Comparison of ENCODE assay signal across 1 cellular context in genomic region chr19:3224346-3225325, GRCh38.
TF ChIP-seq lines count a peak whose summit lies in the region.

TSS of gene CELF5 (plus strand) at chr19:3224661. CDS start at chr19:3224740, 79 bp downstream.

TF ChIP-seq in H1, 55 proteins besides CTCF, POLR2A, EP300 and RAD21 (continued from another document):
- TF ChIP-seq NANOG (IDR thresholded peaks at IDR 0.05; ENCODE audit: insufficient read depth, low read depth, low read length, poor library complexity, severe bottlenecking) (no peak), RBBP5 (IDR thresholded peaks at IDR 0.05; ENCODE audit: borderline replicate concordance, low read depth, low read length) (0 out of 2 replicates have a peak, but pooled peaks have one; percentile 52), TAF1 (IDR thresholded peaks at IDR 0.05; ENCODE audit: low read depth, low read length) (no peak), CBX5 (IDR thresholded peaks at IDR 0.05; ENCODE audit: low read depth, low read length) (no peak), YY1 (IDR thresholded peaks at IDR 0.05; ENCODE audit: low read depth, low read length) (no peak), RXRA (IDR thresholded peaks at IDR 0.05; ENCODE audit: insufficient read depth, low read depth, low read length) (no peak)
- TF ChIP-seq, protein P1, sequence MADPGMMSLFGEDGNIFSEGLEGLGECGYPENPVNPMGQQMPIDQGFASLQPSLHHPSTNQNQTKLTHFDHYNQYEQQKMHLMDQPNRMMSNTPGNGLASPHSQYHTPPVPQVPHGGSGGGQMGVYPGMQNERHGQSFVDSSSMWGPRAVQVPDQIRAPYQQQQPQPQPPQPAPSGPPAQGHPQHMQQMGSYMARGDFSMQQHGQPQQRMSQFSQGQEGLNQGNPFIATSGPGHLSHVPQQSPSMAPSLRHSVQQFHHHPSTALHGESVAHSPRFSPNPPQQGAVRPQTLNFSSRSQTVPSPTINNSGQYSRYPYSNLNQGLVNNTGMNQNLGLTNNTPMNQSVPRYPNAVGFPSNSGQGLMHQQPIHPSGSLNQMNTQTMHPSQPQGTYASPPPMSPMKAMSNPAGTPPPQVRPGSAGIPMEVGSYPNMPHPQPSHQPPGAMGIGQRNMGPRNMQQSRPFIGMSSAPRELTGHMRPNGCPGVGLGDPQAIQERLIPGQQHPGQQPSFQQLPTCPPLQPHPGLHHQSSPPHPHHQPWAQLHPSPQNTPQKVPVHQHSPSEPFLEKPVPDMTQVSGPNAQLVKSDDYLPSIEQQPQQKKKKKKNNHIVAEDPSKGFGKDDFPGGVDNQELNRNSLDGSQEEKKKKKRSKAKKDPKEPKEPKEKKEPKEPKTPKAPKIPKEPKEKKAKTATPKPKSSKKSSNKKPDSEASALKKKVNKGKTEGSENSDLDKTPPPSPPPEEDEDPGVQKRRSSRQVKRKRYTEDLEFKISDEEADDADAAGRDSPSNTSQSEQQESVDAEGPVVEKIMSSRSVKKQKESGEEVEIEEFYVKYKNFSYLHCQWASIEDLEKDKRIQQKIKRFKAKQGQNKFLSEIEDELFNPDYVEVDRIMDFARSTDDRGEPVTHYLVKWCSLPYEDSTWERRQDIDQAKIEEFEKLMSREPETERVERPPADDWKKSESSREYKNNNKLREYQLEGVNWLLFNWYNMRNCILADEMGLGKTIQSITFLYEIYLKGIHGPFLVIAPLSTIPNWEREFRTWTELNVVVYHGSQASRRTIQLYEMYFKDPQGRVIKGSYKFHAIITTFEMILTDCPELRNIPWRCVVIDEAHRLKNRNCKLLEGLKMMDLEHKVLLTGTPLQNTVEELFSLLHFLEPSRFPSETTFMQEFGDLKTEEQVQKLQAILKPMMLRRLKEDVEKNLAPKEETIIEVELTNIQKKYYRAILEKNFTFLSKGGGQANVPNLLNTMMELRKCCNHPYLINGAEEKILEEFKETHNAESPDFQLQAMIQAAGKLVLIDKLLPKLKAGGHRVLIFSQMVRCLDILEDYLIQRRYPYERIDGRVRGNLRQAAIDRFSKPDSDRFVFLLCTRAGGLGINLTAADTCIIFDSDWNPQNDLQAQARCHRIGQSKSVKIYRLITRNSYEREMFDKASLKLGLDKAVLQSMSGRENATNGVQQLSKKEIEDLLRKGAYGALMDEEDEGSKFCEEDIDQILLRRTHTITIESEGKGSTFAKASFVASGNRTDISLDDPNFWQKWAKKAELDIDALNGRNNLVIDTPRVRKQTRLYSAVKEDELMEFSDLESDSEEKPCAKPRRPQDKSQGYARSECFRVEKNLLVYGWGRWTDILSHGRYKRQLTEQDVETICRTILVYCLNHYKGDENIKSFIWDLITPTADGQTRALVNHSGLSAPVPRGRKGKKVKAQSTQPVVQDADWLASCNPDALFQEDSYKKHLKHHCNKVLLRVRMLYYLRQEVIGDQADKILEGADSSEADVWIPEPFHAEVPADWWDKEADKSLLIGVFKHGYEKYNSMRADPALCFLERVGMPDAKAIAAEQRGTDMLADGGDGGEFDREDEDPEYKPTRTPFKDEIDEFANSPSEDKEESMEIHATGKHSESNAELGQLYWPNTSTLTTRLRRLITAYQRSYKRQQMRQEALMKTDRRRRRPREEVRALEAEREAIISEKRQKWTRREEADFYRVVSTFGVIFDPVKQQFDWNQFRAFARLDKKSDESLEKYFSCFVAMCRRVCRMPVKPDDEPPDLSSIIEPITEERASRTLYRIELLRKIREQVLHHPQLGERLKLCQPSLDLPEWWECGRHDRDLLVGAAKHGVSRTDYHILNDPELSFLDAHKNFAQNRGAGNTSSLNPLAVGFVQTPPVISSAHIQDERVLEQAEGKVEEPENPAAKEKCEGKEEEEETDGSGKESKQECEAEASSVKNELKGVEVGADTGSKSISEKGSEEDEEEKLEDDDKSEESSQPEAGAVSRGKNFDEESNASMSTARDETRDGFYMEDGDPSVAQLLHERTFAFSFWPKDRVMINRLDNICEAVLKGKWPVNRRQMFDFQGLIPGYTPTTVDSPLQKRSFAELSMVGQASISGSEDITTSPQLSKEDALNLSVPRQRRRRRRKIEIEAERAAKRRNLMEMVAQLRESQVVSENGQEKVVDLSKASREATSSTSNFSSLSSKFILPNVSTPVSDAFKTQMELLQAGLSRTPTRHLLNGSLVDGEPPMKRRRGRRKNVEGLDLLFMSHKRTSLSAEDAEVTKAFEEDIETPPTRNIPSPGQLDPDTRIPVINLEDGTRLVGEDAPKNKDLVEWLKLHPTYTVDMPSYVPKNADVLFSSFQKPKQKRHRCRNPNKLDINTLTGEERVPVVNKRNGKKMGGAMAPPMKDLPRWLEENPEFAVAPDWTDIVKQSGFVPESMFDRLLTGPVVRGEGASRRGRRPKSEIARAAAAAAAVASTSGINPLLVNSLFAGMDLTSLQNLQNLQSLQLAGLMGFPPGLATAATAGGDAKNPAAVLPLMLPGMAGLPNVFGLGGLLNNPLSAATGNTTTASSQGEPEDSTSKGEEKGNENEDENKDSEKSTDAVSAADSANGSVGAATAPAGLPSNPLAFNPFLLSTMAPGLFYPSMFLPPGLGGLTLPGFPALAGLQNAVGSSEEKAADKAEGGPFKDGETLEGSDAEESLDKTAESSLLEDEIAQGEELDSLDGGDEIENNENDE (IDR thresholded peaks at IDR 0.05; ENCODE audit: insufficient replicate concordance, low read length) = no peak
